ENCODE assay signal across 9 cellular contexts in genomic region chr10:68562666-68563522, GRCh38. TPM values are rescaled to one million over a fixed set of nuclear protein-coding genes. Genes with fewer than 3 reads are reported as not detected.
A peak's percentile ranks its signal among the peaks of the same experiment; 100 is the strongest.
DNase-seq lines count a peak whose midpoint lies in the region; ATAC-seq and TF ChIP-seq lines count a peak whose summit lies in the region.
"Had no signal": no experiment of that assay in that cellular context is flagged by ENCODE, and none has a peak within 500 bp of the region (broad histone marks: within the 10 kb centered on the region; RNA-seq: fewer than 3 reads in every experiment).

No MANE protein-coding gene starts in this region.

- H3F3A ChIP-seq in GM23338 (replicated peaks; ENCODE audit: low read depth): peaks cover 4% of the 10 kb centered on the region; the same call in 1 of the 2 replicates

- H3K79me2 ChIP-seq in GM23338 (replicated peaks; ENCODE audit: insufficient read depth): peaks cover 74% of the 10 kb centered on the region

- H3K27ac ChIP-seq in GM23338 (ENCODE audit: low read depth) (peak overlapping the region; percentile 97), RWPE1 (no peak overlapping the region)

- no peak for TF ChIP-seq CTCF in GM23338 (conservative IDR thresholded peaks at IDR 0.05; ENCODE audit: low read depth in 2 of 2)
- no peak for TF ChIP-seq CTCF in RWPE1 (conservative IDR thresholded peaks at IDR 0.05; ENCODE audit: low read depth)

- H3K4me2 ChIP-seq in GM23338: peak overlapping the region; percentile 85

- H3K4me1 ChIP-seq in GM23338 (ENCODE audit: insufficient read depth) (peaks cover 43% of the 10 kb centered on the region), adipocyte (ENCODE audit: control insufficient read depth, insufficient read depth, low read length) (peaks cover 37% of the 10 kb centered on the region)

- POLR2A ChIA-PET in RWPE1 (lab: Yijun Ruan, JAX; ENCODE audit: low non-redundant PET): interaction anchor here (0.7 kb wide), 1 partner anchor 352 kb away, joined by 3 read pairs; no protein-coding TSS in a partner anchor

- no peaks in the 10 kb centered on the region for H3K9me3 ChIP-seq in adipocyte (ENCODE audit: control insufficient read depth, low read length)

- peak overlapping the region; percentile 95 for H3K27ac Mint-ChIP-seq in GM23338

- H3K36me3 ChIP-seq in GM23338 (ENCODE audit: insufficient read depth) (no peaks in the 10 kb centered on the region), adipocyte (ENCODE audit: control insufficient read depth, insufficient read depth, low read length, severe bottlenecking) (no peaks in the 10 kb centered on the region)

- peak overlapping the region; percentile 80 for H3K9ac ChIP-seq in adipocyte (ENCODE audit: low read length)

- peaks cover 48% of the 10 kb centered on the region for H3K4me1 Mint-ChIP-seq in GM23338

- H4K20me1 ChIP-seq in GM23338 (replicated peaks; ENCODE audit: insufficient read depth): peaks cover 18% of the 10 kb centered on the region

- no peaks in the 10 kb centered on the region for H3K9me3 Mint-ChIP-seq in GM23338

- peaks cover 21% of the 10 kb centered on the region for H3K36me3 Mint-ChIP-seq in GM23338 (ENCODE audit: low read depth)

- peak; percentile 38 for DNase-seq in AG20443 (ENCODE audit: low spot score)
- peak; percentile 87 for DNase-seq in GM23338 (ENCODE audit: low spot score)
- DNase-seq in adipocyte (ENCODE audit: low read depth): peak; percentile 60
- DNase-seq in medulla oblongata (ENCODE audit: extremely low spot score): peak; percentile 7
- DNase-seq in HuH-7 (ENCODE audit: low spot score): no peak
- DNase-seq in RWPE1 (ENCODE audit: low spot score): no peak
- DNase-seq: activated CD4-positive, alpha-beta T cell treated with anti-CD3 and anti-CD28 coated beads for 1 hour had no signal

- ATAC-seq in GM23338: peak; percentile 50
- ATAC-seq in HG03469 (IDR thresholded peaks at IDR 0.05; ENCODE audit: unreplicated experiment): no peak
- no peak for ATAC-seq in GM18520 (IDR thresholded peaks at IDR 0.05; ENCODE audit: unreplicated experiment)

- H2AFZ ChIP-seq in GM23338: no peak overlapping the region

- H3K27me3 Mint-ChIP-seq in GM23338 (ENCODE audit: insufficient read depth, low read depth, poor library complexity): peaks cover 13% of the 10 kb centered on the region

- H3K4me3 ChIP-seq in GM23338 (peak overlapping the region; percentile 97), adipocyte (ENCODE audit: low read length) (peak overlapping the region; percentile 91)

- CTCF ChIA-PET in RWPE1 (lab: Yijun Ruan, JAX): interaction anchor here (0.6 kb wide), 1 partner anchor 1451 kb away, joined by 3 read pairs; no protein-coding TSS in a partner anchor

- no peaks in the 10 kb centered on the region for H3K9me2 ChIP-seq in GM23338 (ENCODE audit: insufficient read depth)

- H3K27me3 ChIP-seq in GM23338 (ENCODE audit: insufficient read depth) (no peaks in the 10 kb centered on the region), adipocyte (replicated peaks; ENCODE audit: control insufficient read depth, insufficient read depth, low read length) (no peaks in the 10 kb centered on the region)

- peak overlapping the region; percentile 93 for H3K4me3 Mint-ChIP-seq in GM23338

TF ChIP-seq in GM23338, 12 proteins besides CTCF, POLR2A, EP300 and RAD21:
- TF ChIP-seq, protein P1, sequence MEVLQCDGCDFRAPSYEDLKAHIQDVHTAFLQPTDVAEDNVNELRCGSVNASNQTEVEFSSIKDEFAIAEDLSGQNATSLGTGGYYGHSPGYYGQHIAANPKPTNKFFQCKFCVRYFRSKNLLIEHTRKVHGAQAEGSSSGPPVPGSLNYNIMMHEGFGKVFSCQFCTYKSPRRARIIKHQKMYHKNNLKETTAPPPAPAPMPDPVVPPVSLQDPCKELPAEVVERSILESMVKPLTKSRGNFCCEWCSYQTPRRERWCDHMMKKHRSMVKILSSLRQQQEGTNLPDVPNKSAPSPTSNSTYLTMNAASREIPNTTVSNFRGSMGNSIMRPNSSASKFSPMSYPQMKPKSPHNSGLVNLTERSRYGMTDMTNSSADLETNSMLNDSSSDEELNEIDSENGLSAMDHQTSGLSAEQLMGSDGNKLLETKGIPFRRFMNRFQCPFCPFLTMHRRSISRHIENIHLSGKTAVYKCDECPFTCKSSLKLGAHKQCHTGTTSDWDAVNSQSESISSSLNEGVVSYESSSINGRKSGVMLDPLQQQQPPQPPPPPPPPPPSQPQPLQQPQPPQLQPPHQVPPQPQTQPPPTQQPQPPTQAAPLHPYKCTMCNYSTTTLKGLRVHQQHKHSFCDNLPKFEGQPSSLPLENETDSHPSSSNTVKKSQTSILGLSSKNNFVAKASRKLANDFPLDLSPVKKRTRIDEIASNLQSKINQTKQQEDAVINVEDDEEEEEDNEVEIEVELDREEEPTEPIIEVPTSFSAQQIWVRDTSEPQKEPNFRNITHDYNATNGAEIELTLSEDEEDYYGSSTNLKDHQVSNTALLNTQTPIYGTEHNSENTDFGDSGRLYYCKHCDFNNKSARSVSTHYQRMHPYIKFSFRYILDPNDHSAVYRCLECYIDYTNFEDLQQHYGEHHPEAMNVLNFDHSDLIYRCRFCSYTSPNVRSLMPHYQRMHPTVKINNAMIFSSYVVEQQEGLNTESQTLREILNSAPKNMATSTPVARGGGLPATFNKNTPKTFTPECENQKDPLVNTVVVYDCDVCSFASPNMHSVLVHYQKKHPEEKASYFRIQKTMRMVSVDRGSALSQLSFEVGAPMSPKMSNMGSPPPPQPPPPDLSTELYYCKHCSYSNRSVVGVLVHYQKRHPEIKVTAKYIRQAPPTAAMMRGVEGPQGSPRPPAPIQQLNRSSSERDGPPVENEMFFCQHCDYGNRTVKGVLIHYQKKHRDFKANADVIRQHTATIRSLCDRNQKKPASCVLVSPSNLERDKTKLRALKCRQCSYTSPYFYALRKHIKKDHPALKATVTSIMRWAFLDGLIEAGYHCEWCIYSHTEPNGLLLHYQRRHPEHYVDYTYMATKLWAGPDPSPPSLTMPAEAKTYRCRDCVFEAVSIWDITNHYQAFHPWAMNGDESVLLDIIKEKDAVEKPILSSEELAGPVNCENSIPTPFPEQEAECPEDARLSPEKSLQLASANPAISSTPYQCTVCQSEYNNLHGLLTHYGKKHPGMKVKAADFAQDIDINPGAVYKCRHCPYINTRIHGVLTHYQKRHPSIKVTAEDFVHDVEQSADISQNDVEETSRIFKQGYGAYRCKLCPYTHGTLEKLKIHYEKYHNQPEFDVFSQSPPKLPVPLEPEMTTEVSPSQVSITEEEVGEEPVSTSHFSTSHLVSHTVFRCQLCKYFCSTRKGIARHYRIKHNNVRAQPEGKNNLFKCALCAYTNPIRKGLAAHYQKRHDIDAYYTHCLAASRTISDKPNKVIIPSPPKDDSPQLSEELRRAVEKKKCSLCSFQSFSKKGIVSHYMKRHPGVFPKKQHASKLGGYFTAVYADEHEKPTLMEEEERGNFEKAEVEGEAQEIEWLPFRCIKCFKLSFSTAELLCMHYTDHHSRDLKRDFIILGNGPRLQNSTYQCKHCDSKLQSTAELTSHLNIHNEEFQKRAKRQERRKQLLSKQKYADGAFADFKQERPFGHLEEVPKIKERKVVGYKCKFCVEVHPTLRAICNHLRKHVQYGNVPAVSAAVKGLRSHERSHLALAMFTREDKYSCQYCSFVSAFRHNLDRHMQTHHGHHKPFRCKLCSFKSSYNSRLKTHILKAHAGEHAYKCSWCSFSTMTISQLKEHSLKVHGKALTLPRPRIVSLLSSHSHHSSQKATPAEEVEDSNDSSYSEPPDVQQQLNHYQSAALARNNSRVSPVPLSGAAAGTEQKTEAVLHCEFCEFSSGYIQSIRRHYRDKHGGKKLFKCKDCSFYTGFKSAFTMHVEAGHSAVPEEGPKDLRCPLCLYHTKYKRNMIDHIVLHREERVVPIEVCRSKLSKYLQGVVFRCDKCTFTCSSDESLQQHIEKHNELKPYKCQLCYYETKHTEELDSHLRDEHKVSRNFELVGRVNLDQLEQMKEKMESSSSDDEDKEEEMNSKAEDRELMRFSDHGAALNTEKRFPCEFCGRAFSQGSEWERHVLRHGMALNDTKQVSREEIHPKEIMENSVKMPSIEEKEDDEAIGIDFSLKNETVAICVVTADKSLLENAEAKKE (CRISPR knock-in tag; IDR thresholded peaks at IDR 0.05): no peak
- TF ChIP-seq ETS1 (IDR thresholded peaks at IDR 0.05): peak; percentile 56; the same call in 1 of the 2 replicates
- TF ChIP-seq ZNF114 (CRISPR knock-in tag; IDR thresholded peaks at IDR 0.05): no peak
- TF ChIP-seq STAT1 (IDR thresholded peaks at IDR 0.05; ENCODE audit: unreplicated experiment): no peak
- peak; percentile 60; the same call in 1 of the 2 replicates for TF ChIP-seq NANOG (IDR thresholded peaks at IDR 0.05; ENCODE audit: borderline replicate concordance)
- TF ChIP-seq ZNF331 (CRISPR knock-in tag; IDR thresholded peaks at IDR 0.05; ENCODE audit: low read depth): no peak
- TF ChIP-seq CREB1 (CRISPR knock-in tag; IDR thresholded peaks at IDR 0.05; ENCODE audit: low read depth): no peak; the same call in 1 of the 2 replicates
- no peak for TF ChIP-seq EZH2phosphoT487 (IDR thresholded peaks at IDR 0.05; ENCODE audit: unreplicated experiment)
- TF ChIP-seq POLR2AphosphoS5 (IDR thresholded peaks at IDR 0.05; ENCODE audit: low read depth): peak; percentile 36; the same call in 1 of the 2 replicates
TF ChIP-seq in GM23338: peak in this region for 3.

RNA-seq across cellular contexts. Expression of gene TET1, which starts 2.8 kb away (rescaled TPM):
- 82.5 and 90.5 TPM in 2 replicates for total RNA-seq in GM23338 (2014; rRNA removed; shearing (Covaris generic))
- polyA plus RNA-seq in GM23338 (2016; fragmentation: Nextera tagmentation; extraction: Ambion mirVana): 32.5 and 37.2 TPM in 2 replicates

RNA-seq across cellular contexts. Expression of gene SLC25A16, which starts 35.6 kb away (rescaled TPM):
- 11.1 and 12.0 TPM in 2 replicates for total RNA-seq in GM23338 (2014; rRNA removed; shearing (Covaris generic))
- polyA plus RNA-seq in GM23338 (2016; fragmentation: Nextera tagmentation; extraction: Ambion mirVana): 7.1 and 7.2 TPM in 2 replicates

Comparison
In these comparisons a context has a peak if more than half of its experiments do, and no peak if none do; other contexts are left out.
1. DNase-seq: peak in AG20443 (single experiment), GM23338 (single experiment), adipocyte (single experiment) and medulla oblongata (single experiment); none in HuH-7 (single experiment) and RWPE1 (single experiment).